19 cellular contexts compared by ENCODE assay signal in the genomic region with DNA sequence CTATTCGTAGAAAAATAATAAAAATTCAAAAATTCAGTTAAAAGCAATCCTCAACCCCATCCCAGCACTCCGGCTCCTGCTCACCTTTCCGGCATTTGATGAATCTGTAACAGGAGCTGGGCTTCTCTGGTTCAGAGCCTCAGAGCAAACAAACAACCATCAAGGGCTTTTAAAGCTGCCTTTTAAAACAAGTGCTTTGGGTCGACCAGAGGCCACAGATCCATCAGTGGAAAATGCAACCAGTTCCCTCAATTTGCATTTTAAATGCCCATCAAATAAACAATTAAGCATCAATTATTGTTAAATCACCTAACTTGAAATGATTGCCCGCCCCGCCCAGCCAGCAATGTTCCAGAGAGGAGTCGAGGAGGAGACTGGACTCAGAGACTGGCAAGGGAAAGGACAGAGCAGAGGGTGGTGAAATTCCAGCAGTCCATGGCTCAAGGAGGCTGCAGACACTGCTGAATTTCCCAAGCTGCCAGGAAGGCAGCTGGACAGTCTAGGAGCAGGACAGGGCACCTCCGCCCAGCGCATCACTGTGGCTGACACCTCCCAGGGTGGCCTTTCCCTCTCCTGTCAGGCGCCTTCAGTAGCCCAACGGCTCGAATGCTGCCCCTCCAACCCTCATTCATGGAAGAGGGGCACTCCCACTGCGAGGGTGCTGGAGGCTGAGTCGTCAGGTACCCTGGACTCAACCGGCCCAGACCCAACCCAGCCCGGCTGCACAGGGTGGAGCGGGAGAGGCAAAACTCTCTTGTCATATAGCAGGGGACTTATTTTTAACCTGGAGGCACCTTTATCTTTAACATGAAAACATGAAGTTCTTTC. TPM values are rescaled to one million over a fixed set of nuclear protein-coding genes. Genes with fewer than 3 reads are reported as not detected.
DNase-seq lines count a peak whose midpoint lies in the region; ATAC-seq and TF ChIP-seq lines count a peak whose summit lies in the region.
"Had no signal": no experiment of that assay in that cellular context is flagged by ENCODE, and none has a peak within 500 bp of the region (broad histone marks: within the 10 kb centered on the region; RNA-seq: fewer than 3 reads in every experiment).

No MANE protein-coding gene starts in this region.

- ATAC-seq in GM21619 (IDR thresholded peaks at IDR 0.05; ENCODE audit: unreplicated experiment), result no peak
- ATAC-seq: activated CD8-positive, alpha-beta T cell treated with anti-CD3 and anti-CD28 coated beads for 36 hours had no signal

- H3K27ac ChIP-seq in neural progenitor cell, result no peak overlapping the region

- peaks cover 18% of the 10 kb centered on the region for H3K36me3 Mint-ChIP-seq in neural progenitor cell
- H3K36me3 Mint-ChIP-seq: immature natural killer cell had no signal

- no peak overlapping the region for H2AFZ ChIP-seq in neural progenitor cell (replicated peaks)

- H3K27me3 Mint-ChIP-seq in neural progenitor cell (ENCODE audit: insufficient read depth, low read depth), result peaks cover 9% of the 10 kb centered on the region

- no peak overlapping the region for H3K27ac Mint-ChIP-seq in neural progenitor cell
- H3K27ac Mint-ChIP-seq: activated CD8-positive, alpha-beta T cell treated with anti-CD3 and anti-CD28 coated beads for 36 hours; activated T-helper 2 cell treated with anti-CD3 and anti-CD28 coated beads, Interferon-gamma antibody, Interleukin-2, Interleukin-4, amounts not matched to agents 10 μg/mL and 5 μg/mL and 100 μg/mL, durations not matched to agents 14 hours and 24 hours and 36 hours; immature natural killer cell; progenitor cell of endocrine pancreas had no signal

- H3K4me1 Mint-ChIP-seq in neural progenitor cell, result peaks cover 44% of the 10 kb centered on the region

- H3K4me2 ChIP-seq in neural progenitor cell, result peak overlapping the region; percentile 71

- H3K4me3 ChIP-seq in NT2/D1 (ENCODE audit: insufficient read length, low read depth) (no peak overlapping the region), neural progenitor cell (no peak overlapping the region)

- H3K36me3 ChIP-seq in NT2/D1 (ENCODE audit: insufficient read depth, insufficient read length, low read length), result no peaks in the 10 kb centered on the region
- H3K36me3 ChIP-seq in neural progenitor cell, result no peaks in the 10 kb centered on the region

- peaks cover 100% of the 10 kb centered on the region for H3K79me2 ChIP-seq in neural progenitor cell (ENCODE audit: low read depth)

- no peak overlapping the region for H3K4me3 Mint-ChIP-seq in neural progenitor cell
- H3K4me3 Mint-ChIP-seq: activated CD8-positive, alpha-beta T cell treated with anti-CD3 and anti-CD28 coated beads for 36 hours; immature natural killer cell had no signal

- H3K9me3 ChIP-seq in NT2/D1 (ENCODE audit: insufficient read depth, low read length), result no peaks in the 10 kb centered on the region
- H3K9me3 ChIP-seq in neural progenitor cell (ENCODE audit: low read depth), result no peaks in the 10 kb centered on the region

- DNase-seq in DMS53 treated with DMSO at 0.1 percent for 48 hours (lab: John Stamatoyannopoulos, UW; ENCODE audit: unreplicated experiment) (peak; percentile 32), NCI-H1436 treated with DMSO at 0.1 percent for 48 hours (lab: John Stamatoyannopoulos, UW) (peak; percentile 50), NT2/D1 (ENCODE audit: low read depth, low spot score) (no peak), neural progenitor cell (ENCODE audit: low spot score) (no peak), pons (ENCODE audit: low spot score) (no peak), AG08396 (ENCODE audit: low spot score) (no peak)
- DNase-seq in stimulated activated CD4-positive, alpha-beta T cell treated with anti-CD3 and anti-CD28 coated beads, Interleukin-4, amount 100 ng/mL, for 4 hours, result no peak
- DNase-seq: activated CD8-positive, alpha-beta T cell treated with anti-CD3 and anti-CD28 coated beads for 36 hours; AML-193; effector CD8-positive, alpha-beta T cell; foreskin fibroblast; immature natural killer cell; midbrain; NCI-H524; SHP77; stimulated activated CD4-positive, alpha-beta T cell treated with anti-CD3 and anti-CD28 coated beads, Interleukin-2, amount 100 ng/mL, for 24 hours had no signal

- peak overlapping the region; percentile 47 for H3K9ac ChIP-seq in NT2/D1 (ENCODE audit: insufficient read length, low read depth)
- no peak overlapping the region for H3K9ac ChIP-seq in neural progenitor cell

- H3K4me1 ChIP-seq in NT2/D1 (ENCODE audit: insufficient read depth, insufficient read length), result peaks cover 23% of the 10 kb centered on the region
- H3K4me1 ChIP-seq in neural progenitor cell, result peaks cover 41% of the 10 kb centered on the region

- TF ChIP-seq CTCF in neural progenitor cell (IDR thresholded peaks at IDR 0.05), result no peak

- H3K9me3 Mint-ChIP-seq in neural progenitor cell, result no peaks in the 10 kb centered on the region
- H3K9me3 Mint-ChIP-seq: activated CD8-positive, alpha-beta T cell treated with anti-CD3 and anti-CD28 coated beads for 36 hours; activated T-helper 2 cell treated with anti-CD3 and anti-CD28 coated beads, Interferon-gamma antibody, Interleukin-2, Interleukin-4, amounts not matched to agents 10 μg/mL and 5 μg/mL and 100 μg/mL, durations not matched to agents 14 hours and 24 hours and 36 hours; immature natural killer cell had no signal

- H3K27me3 ChIP-seq in NT2/D1 (ENCODE audit: insufficient read depth, insufficient read length), result peaks cover 79% of the 10 kb centered on the region
- H3K27me3 ChIP-seq in neural progenitor cell, result no peaks in the 10 kb centered on the region

- peaks cover 99% of the 10 kb centered on the region for H4K20me1 ChIP-seq in neural progenitor cell (ENCODE audit: low read depth)

- no peaks in the 10 kb centered on the region for H3F3A ChIP-seq in neural progenitor cell (ENCODE audit: low read depth)

RNA-seq across cellular contexts. Expression of gene FXYD6, which starts 7.4 kb away (rescaled TPM):
- total RNA-seq in neural progenitor cell (ENCODE audit: low replicate concordance), result 95.6 and 123 TPM in 2 replicates
- total RNA-seq: activated CD8-positive, alpha-beta T cell treated with anti-CD3 and anti-CD28 coated beads for 36 hours had no signal

RNA-seq across cellular contexts. Expression of gene FXYD2, which starts 44.5 kb away (rescaled TPM):
- total RNA-seq in neural progenitor cell (ENCODE audit: low replicate concordance), result 1.7 and 1.9 TPM in 2 replicates

Comparison
In these comparisons a context has a peak if more than half of its experiments do, and no peak if none do; other contexts are left out.
1. DNase-seq: peak in DMS53 treated with DMSO at 0.1 percent for 48 hours (single experiment) and NCI-H1436 treated with DMSO at 0.1 percent for 48 hours (single experiment); none in NT2/D1 (single experiment), neural progenitor cell (single experiment), pons (single experiment), AG08396 (single experiment) and stimulated activated CD4-positive, alpha-beta T cell treated with anti-CD3 and anti-CD28 coated beads, Interleukin-4, amount 100 ng/mL, for 4 hours (0 of 2).